ENCODE assay signal across 9 cellular contexts in the genomic region with DNA sequence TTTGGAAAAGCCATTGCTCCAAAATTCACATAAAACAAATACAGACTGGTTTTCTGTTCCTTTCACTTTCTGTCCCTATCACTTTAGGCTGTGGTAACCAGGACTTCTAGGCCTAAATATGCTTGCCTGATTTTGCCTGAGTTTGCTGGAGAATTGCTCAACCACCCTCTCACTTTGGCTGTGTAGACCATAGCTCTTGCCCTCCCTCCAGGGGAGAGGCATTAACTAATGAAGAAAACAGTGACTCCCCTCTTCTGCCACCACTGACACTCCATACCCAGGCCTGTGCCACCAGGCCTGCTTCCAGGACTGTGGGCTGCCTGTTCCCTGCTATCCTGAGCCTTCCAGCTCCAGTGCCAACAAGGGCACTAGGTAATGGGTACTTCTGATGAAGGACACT.
A peak's percentile ranks its signal among the peaks of the same experiment; 100 is the strongest.
DNase-seq lines count a peak whose midpoint lies in the region; ATAC-seq and TF ChIP-seq lines count a peak whose summit lies in the region.
"Had no signal": no experiment of that assay in that cellular context is flagged by ENCODE, and none has a peak within 500 bp of the region (broad histone marks: within the 10 kb centered on the region; RNA-seq: fewer than 3 reads in every experiment).

No MANE protein-coding gene starts in this region.

- H3K79me2 ChIP-seq in OCI-LY3 (ENCODE audit: low read length): no peaks in the 10 kb centered on the region
- no peaks in the 10 kb centered on the region for H3K79me2 ChIP-seq in osteoblast (ENCODE audit: insufficient read depth, low read length)

- H3K4me1 ChIP-seq in CD8-positive, alpha-beta memory T cell (ENCODE audit: insufficient read depth, low read length): peaks cover 54% of the 10 kb centered on the region
- H3K4me1 ChIP-seq in OCI-LY3 (ENCODE audit: low read length) (peaks cover 64% of the 10 kb centered on the region), duodenal mucosa (ENCODE audit: control insufficient read depth in 1 of 2, insufficient read depth in 2 of 2, low read length in 2 of 2) (peaks cover 61 to 66% of the 10 kb centered on the region in 2 donors), osteoblast (ENCODE audit: insufficient read depth, low read length) (peaks cover 62% of the 10 kb centered on the region)

- H2AFZ ChIP-seq in OCI-LY3 (ENCODE audit: low read depth, low read length): peak overlapping the region; percentile 37; the same call in 1 of the 2 replicates
- peak overlapping the region; percentile 83 for H2AFZ ChIP-seq in osteoblast (ENCODE audit: low read length)

- H3K36me3 ChIP-seq in CD8-positive, alpha-beta memory T cell (ENCODE audit: insufficient read depth, low read length): no peaks in the 10 kb centered on the region
- H3K36me3 ChIP-seq in OCI-LY3 (replicated peaks; ENCODE audit: low read depth, low read length): no peaks in the 10 kb centered on the region
- H3K36me3 ChIP-seq in duodenal mucosa (ENCODE audit: control insufficient read depth in 1 of 2, insufficient read depth in 2 of 2, low read length in 2 of 2): no peaks in the 10 kb centered on the region
- no peaks in the 10 kb centered on the region for H3K36me3 ChIP-seq in osteoblast (ENCODE audit: insufficient read depth, low read length)

- H3K27me3 ChIP-seq in CD8-positive, alpha-beta memory T cell (ENCODE audit: insufficient read depth, low read length, poor library complexity, severe bottlenecking): no peaks in the 10 kb centered on the region
- H3K27me3 ChIP-seq in OCI-LY3 (ENCODE audit: low read depth, low read length) (no peaks in the 10 kb centered on the region), duodenal mucosa (ENCODE audit: control insufficient read depth in 1 of 2, insufficient read depth in 2 of 2, low read length in 2 of 2) (no peaks in the 10 kb centered on the region), osteoblast (ENCODE audit: insufficient read depth, low read length) (no peaks in the 10 kb centered on the region)

- ATAC-seq in HG02623 (IDR thresholded peaks at IDR 0.05; ENCODE audit: unreplicated experiment): no peak

- peak overlapping the region in 5 of 7 donors; percentile 1 to 42 (median 9) for H3K4me3 Mint-ChIP-seq in CD8-positive, alpha-beta memory T cell

- peak overlapping the region; percentile 10 to 91 (median 79) for H3K27ac Mint-ChIP-seq in CD8-positive, alpha-beta memory T cell

- peaks cover 0 to 2% of the 10 kb centered on the region in 2 donors for H3K27me3 Mint-ChIP-seq in CD8-positive, alpha-beta memory T cell

- peaks cover 51 to 69% (median 67%) of the 10 kb centered on the region in 3 donors for H3K4me1 Mint-ChIP-seq in CD8-positive, alpha-beta memory T cell

- CTCF ChIA-PET in CD8-positive, alpha-beta memory T cell (lab: Charles Lee): interaction anchor here (0.8 to 4.6 kb wide), 5 partner anchors 10 to 366 kb away, joined by 3 to 12 read pairs (median 3); no protein-coding TSS in a partner anchor

- H3K4me2 ChIP-seq in OCI-LY3 (ENCODE audit: low read length): no peak overlapping the region
- no peak overlapping the region for H3K4me2 ChIP-seq in osteoblast (ENCODE audit: insufficient read depth, low read length)

- no peak for TF ChIP-seq CTCF in OCI-LY3 (IDR thresholded peaks at IDR 0.05; ENCODE audit: low read depth, low read length)
- no peak for TF ChIP-seq CTCF in osteoblast (IDR thresholded peaks at IDR 0.05; ENCODE audit: extremely low read depth, low read depth, low read length)

- DNase-seq in CD8-positive, alpha-beta memory T cell: no peak
- DNase-seq in osteoblast (ENCODE audit: insufficient read length, low spot score, missing footprints): no peak
- no peak for DNase-seq in NCI-H1417 (lab: John Stamatoyannopoulos, UW)
- no peak for DNase-seq in NCI-H2227 (lab: John Stamatoyannopoulos, UW; ENCODE audit: unreplicated experiment)
- DNase-seq in activated CD4-positive, alpha-beta T cell treated with anti-CD3 and anti-CD28 coated beads, Interleukin-2, amount 50 U/mL, for 1 hour: no peak
- DNase-seq: midbrain had no signal

- H3K9me3 Mint-ChIP-seq in CD8-positive, alpha-beta memory T cell: peaks cover 0 to 3% (median 0%) of the 10 kb centered on the region in 5 donors

- H3K4me3 ChIP-seq in CD8-positive, alpha-beta memory T cell (ENCODE audit: low read length): peak overlapping the region; percentile 0
- H3K4me3 ChIP-seq in OCI-LY3 (ENCODE audit: low read length) (no peak overlapping the region), duodenal mucosa (ENCODE audit: low read depth in 1 of 2, low read length in 2 of 2) (no peak overlapping the region), osteoblast (ENCODE audit: insufficient read depth, low read length) (no peak overlapping the region)

- peaks cover 0 to 3% (median 0%) of the 10 kb centered on the region in 3 donors for H3K36me3 Mint-ChIP-seq in CD8-positive, alpha-beta memory T cell

- no peak overlapping the region for H3K9ac ChIP-seq in OCI-LY3 (ENCODE audit: low read length)
- H3K9ac ChIP-seq in duodenal mucosa (ENCODE audit: low read depth in 1 of 2, low read length in 2 of 2): peak overlapping the region; percentile 25 to 46

- H3K27ac ChIP-seq in CD8-positive, alpha-beta memory T cell (ENCODE audit: low read depth, low read length): no peak overlapping the region
- H3K27ac ChIP-seq in OCI-LY3 (ENCODE audit: low read length) (peak overlapping the region; percentile 1; the same call in 1 of the 2 replicates), duodenal mucosa (ENCODE audit: low read depth, low read length) (peak overlapping the region; percentile 60), osteoblast (ENCODE audit: low read depth, low read length) (peak overlapping the region; percentile 99)

- POLR2A ChIA-PET in CD8-positive, alpha-beta memory T cell (lab: Charles Lee): interaction anchor here (0.7 kb wide), 1 partner anchor 47 kb away, joined by 4 read pairs; no protein-coding TSS in a partner anchor

- no peaks in the 10 kb centered on the region for H3K9me3 ChIP-seq in CD8-positive, alpha-beta memory T cell (ENCODE audit: low read length)
- H3K9me3 ChIP-seq in OCI-LY3 (ENCODE audit: insufficient read depth, low read length) (no peaks in the 10 kb centered on the region), duodenal mucosa (ENCODE audit: control insufficient read depth in 1 of 2, low read length in 2 of 2) (no peaks in the 10 kb centered on the region), osteoblast (ENCODE audit: low read depth, low read length) (no peaks in the 10 kb centered on the region)

- H4K20me1 ChIP-seq in OCI-LY3 (ENCODE audit: insufficient read depth, low read length): no peaks in the 10 kb centered on the region
- H4K20me1 ChIP-seq in osteoblast (ENCODE audit: insufficient read depth, low read length): no peaks in the 10 kb centered on the region
